ENCODE assay signal across 13 cellular contexts in genomic region chr12:1443421-1444141, GRCh38.
DNase-seq lines count a peak whose midpoint lies in the region; ATAC-seq and TF ChIP-seq lines count a peak whose summit lies in the region.
"Had no signal": no experiment of that assay in that cellular context is flagged by ENCODE, and none has a peak within 500 bp of the region (broad histone marks: within the 10 kb centered on the region; RNA-seq: fewer than 3 reads in every experiment).

No MANE protein-coding gene starts in this region.

- intact Hi-C loops in left cardiac atrium (cut with DNase I): no loop called here

- no peak overlapping the region for H3K56ac ChIP-seq in H9 (ENCODE audit: insufficient read length, low read depth, low read length)

- no peak overlapping the region for H4K91ac ChIP-seq in H9 (ENCODE audit: insufficient read length, low read depth, low read length)

- H3K4me1 ChIP-seq in H9 (ENCODE audit: insufficient read depth, low read length) (peaks cover 4% of the 10 kb centered on the region; the same call in 1 of the 2 replicates), skeletal muscle satellite cell (ENCODE audit: control insufficient read depth, insufficient read depth, low read length) (peaks cover 14% of the 10 kb centered on the region)

- no peaks in the 10 kb centered on the region for H3K79me1 ChIP-seq in H9 (ENCODE audit: insufficient read depth, low read depth, low read length, poor library complexity, severe bottlenecking)

- no peak overlapping the region for H3T11ph ChIP-seq in H9 (ENCODE audit: low read length)

- H2BK15ac ChIP-seq in H9 (ENCODE audit: low read depth, low read length): no peak overlapping the region

- TF ChIP-seq CTCF in H9 (conservative IDR thresholded peaks at IDR 0.05) (no peak), brain (conservative IDR thresholded peaks at IDR 0.05) (no peak), GM10266 (IDR thresholded peaks at IDR 0.05; ENCODE audit: control insufficient read depth, insufficient read depth, low read depth, missing control alignments) (no peak)

- no peak overlapping the region for H2AFZ ChIP-seq in H9 (ENCODE audit: low read length)

- no peak overlapping the region for H3K4me3 ChIP-seq in skeletal muscle satellite cell (ENCODE audit: low read length)

- no peaks in the 10 kb centered on the region; a peak in 1 of 5 replicates for H3K9me3 Mint-ChIP-seq in H9
- no peaks in the 10 kb centered on the region for H3K9me3 Mint-ChIP-seq in brain
- H3K9me3 Mint-ChIP-seq: naive B cell had no signal

- H3K4me3 Mint-ChIP-seq in H9 (no peak overlapping the region), brain (peak overlapping the region in 1 of 5 experiments; percentile 38)

- H4K5ac ChIP-seq in H9 (ENCODE audit: insufficient read length, low read depth, low read length): no peak overlapping the region

- H3K79me2 ChIP-seq in H9 (ENCODE audit: insufficient read depth, low read length): no peaks in the 10 kb centered on the region

- no peak overlapping the region for H2BK20ac ChIP-seq in H9 (ENCODE audit: low read depth, low read length, poor library complexity, severe bottlenecking)

- no peak overlapping the region for H3K27ac ChIP-seq in H9 (ENCODE audit: insufficient read length, low read depth, low read length)

- no peaks in the 10 kb centered on the region for H4K20me1 ChIP-seq in H9 (ENCODE audit: control insufficient read depth, insufficient read depth, insufficient read length)

- no peak overlapping the region for H2BK5ac ChIP-seq in H9 (ENCODE audit: insufficient read length, low read length)

- H3K14ac ChIP-seq in H9 (ENCODE audit: insufficient read depth, low read length): no peak overlapping the region; the same call in 1 of the 2 replicates

- H3K23ac ChIP-seq in H9 (ENCODE audit: insufficient read length, low read depth, low read length): no peak overlapping the region

- H3K4ac ChIP-seq in H9 (ENCODE audit: low read depth, low read length): no peak overlapping the region

- no peak overlapping the region for H4K8ac ChIP-seq in H9 (replicated peaks; ENCODE audit: insufficient read length, low read depth, low read length)

- ATAC-seq in left cardiac atrium (peak; percentile 30 to 88), HG02610 (IDR thresholded peaks at IDR 0.05; ENCODE audit: unreplicated experiment) (no peak)

- H3K9ac ChIP-seq in H9 (ENCODE audit: extremely low read depth, insufficient read length, low read length) (no peak overlapping the region), skeletal muscle satellite cell (ENCODE audit: low read depth, low read length) (peak overlapping the region; percentile 45)

- H2BK12ac ChIP-seq in H9 (ENCODE audit: insufficient read length, low read depth, low read length): no peak overlapping the region

- no peaks in the 10 kb centered on the region for H3K27me3 Mint-ChIP-seq in H9 (ENCODE audit: low read depth)
- H3K27me3 Mint-ChIP-seq in brain: no peaks in the 10 kb centered on the region
- H3K27me3 Mint-ChIP-seq: naive B cell had no signal

- H3K36me3 Mint-ChIP-seq in H9 (ENCODE audit: insufficient read depth in 1 of 3, low read depth in 3 of 3): peaks cover 0 to 14% (median 13%) of the 10 kb centered on the region in 3 experiments; a peak in 4 of 7 replicates
- peaks cover 37% of the 10 kb centered on the region for H3K36me3 Mint-ChIP-seq in brain

- no peaks in the 10 kb centered on the region for H3K36me3 ChIP-seq in skeletal muscle satellite cell (ENCODE audit: insufficient read depth, low read length)

- DNase-seq in H9 (no peak), left cardiac atrium (no peak), NCI-H524 (lab: John Stamatoyannopoulos, UW) (no peak), GM10266 (ENCODE audit: extremely low spot score) (no peak)
- DNase-seq in activated CD4-positive, alpha-beta T cell treated with anti-CD3 and anti-CD28 coated beads for 1 hour: no peak
- DNase-seq: activated CD4-positive, alpha-beta T cell treated with anti-CD3 and anti-CD28 coated beads, Interleukin-2, amount 50 U/mL, for 48 hours; DMS153; head of caudate nucleus; naive B cell; SHP77 treated with DMSO at 0.1 percent for 48 hours had no signal

- H2AK5ac ChIP-seq in H9 (ENCODE audit: insufficient read length, low read length): no peak overlapping the region

- no peak overlapping the region for H3K18ac ChIP-seq in H9 (ENCODE audit: insufficient read length, low read depth, low read length)

- H3K9me3 ChIP-seq in H9 (ENCODE audit: control insufficient read depth, low read depth, low read length): no peaks in the 10 kb centered on the region
- no peaks in the 10 kb centered on the region for H3K9me3 ChIP-seq in skeletal muscle satellite cell (replicated peaks; ENCODE audit: low read length)

- H3K4me2 ChIP-seq in H9 (ENCODE audit: insufficient read depth, insufficient read length, low read length) (no peak overlapping the region), skeletal muscle satellite cell (ENCODE audit: low read length) (peak overlapping the region; percentile 65)

- no peak overlapping the region for H2BK120ac ChIP-seq in H9 (ENCODE audit: low read depth, low read length, poor library complexity, severe bottlenecking)

- H3K27ac Mint-ChIP-seq in H9 (peak overlapping the region in 2 of 3 experiments; percentile 75 to 81; a peak in 4 of 7 replicates), brain (peak overlapping the region in 4 of 5 experiments; percentile 14 to 79 (median 59))

- no peaks in the 10 kb centered on the region for H3K23me2 ChIP-seq in H9 (ENCODE audit: insufficient read length, low read depth, low read length, poor library complexity, severe bottlenecking)

- H3K27me3 ChIP-seq in H9 (ENCODE audit: insufficient read depth, low read length) (no peaks in the 10 kb centered on the region), skeletal muscle satellite cell (ENCODE audit: control insufficient read depth, insufficient read depth, low read length) (no peaks in the 10 kb centered on the region)

- no CpG with 5 or more reads among the region's 8 CpGs for WGBS in H9 (ENCODE audit: extremely low coverage, insufficient read length, low lambda C conversion rate)

- peaks cover 13 to 15% of the 10 kb centered on the region in 2 experiments for H3K4me1 Mint-ChIP-seq in H9
- H3K4me1 Mint-ChIP-seq in brain: peaks cover 14% of the 10 kb centered on the region
- H3K4me1 Mint-ChIP-seq: naive B cell had no signal
